12 cellular contexts compared by ENCODE assay signal in the genomic region with DNA sequence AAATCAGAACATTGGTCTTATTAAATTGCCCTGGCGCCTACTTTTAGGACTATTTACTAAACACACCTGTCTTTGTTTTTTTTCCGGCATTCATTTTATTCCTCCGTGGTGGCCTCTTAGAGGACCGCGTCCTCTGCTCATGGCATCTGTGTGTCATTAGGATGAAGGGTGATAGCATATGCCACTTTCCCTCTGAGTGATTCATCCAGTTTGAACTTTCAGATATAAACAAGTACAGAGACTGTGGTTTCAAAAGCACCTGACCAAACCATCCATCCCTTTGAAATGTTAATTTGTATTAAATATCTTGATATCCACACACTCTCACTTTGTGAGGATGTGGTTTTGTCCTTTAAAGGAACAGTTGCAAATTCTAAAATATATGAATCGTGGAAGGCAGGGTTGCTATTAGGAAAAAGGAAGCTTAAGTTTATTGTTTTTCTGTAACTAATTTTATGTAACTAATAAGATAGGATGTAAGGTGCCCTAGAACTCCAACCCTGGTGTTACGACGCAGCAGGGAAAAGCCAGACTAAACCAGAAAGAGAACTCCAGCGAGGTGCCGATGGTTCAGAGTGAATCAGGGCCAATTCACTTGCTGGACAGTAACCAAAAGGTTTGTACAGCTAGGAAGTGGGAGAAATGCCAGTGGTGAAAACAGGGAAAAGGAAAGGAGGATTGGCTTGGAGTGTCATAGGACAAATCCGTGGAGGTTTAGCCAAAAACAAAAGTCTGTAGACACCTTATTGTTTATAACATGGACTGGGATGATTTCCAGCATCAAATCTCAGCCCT.
DNase-seq lines count a peak whose midpoint lies in the region; ATAC-seq and TF ChIP-seq lines count a peak whose summit lies in the region.
"Had no signal": no experiment of that assay in that cellular context is flagged by ENCODE, and none has a peak within 500 bp of the region (broad histone marks: within the 10 kb centered on the region; RNA-seq: fewer than 3 reads in every experiment).

No MANE protein-coding gene starts in this region.

- no peaks in the 10 kb centered on the region for H3K27me3 Mint-ChIP-seq in CD8-positive, alpha-beta T cell (ENCODE audit: low read depth)
- H3K27me3 Mint-ChIP-seq in immature natural killer cell (ENCODE audit: low read depth in 3 of 3): peaks cover 0 to 1% (median 0%) of the 10 kb centered on the region in 3 donors

- H3K4me1 Mint-ChIP-seq in CD8-positive, alpha-beta T cell (ENCODE audit: low read depth): peaks cover 21% of the 10 kb centered on the region
- peaks cover 13 to 23% of the 10 kb centered on the region in 2 donors for H3K4me1 Mint-ChIP-seq in immature natural killer cell

- peaks cover 4% of the 10 kb centered on the region for H3K4me1 ChIP-seq in CD8-positive, alpha-beta T cell (ENCODE audit: insufficient read depth, low read length)
- peaks cover 17% of the 10 kb centered on the region in 2 donors for H3K4me1 ChIP-seq in adrenal gland (replicated peaks in 1 of 2)
- peaks cover 31% of the 10 kb centered on the region for H3K4me1 ChIP-seq in A673 (ENCODE audit: insufficient read depth, low read length, poor library complexity, severe bottlenecking)

- TF ChIP-seq POLR2A in adrenal gland (IDR thresholded peaks at IDR 0.05): peak in 1 of 2 donors; percentile 36

- no peaks in the 10 kb centered on the region for H3K36me3 ChIP-seq in CD8-positive, alpha-beta T cell (ENCODE audit: insufficient read depth, low read length)
- H3K36me3 ChIP-seq in adrenal gland (replicated peaks in 1 of 2) (no peaks in the 10 kb centered on the region), A673 (ENCODE audit: insufficient read depth, low read length, poor library complexity, severe bottlenecking) (no peaks in the 10 kb centered on the region)

- no peak for TF ChIP-seq CTCF in CD8-positive, alpha-beta T cell (IDR thresholded peaks at IDR 0.05)
- TF ChIP-seq CTCF in adrenal gland (IDR thresholded peaks at IDR 0.05) (no peak), A673 (conservative IDR thresholded peaks at IDR 0.05; ENCODE audit: low read depth, low read length) (no peak)

- H3K36me3 Mint-ChIP-seq in CD8-positive, alpha-beta T cell: peaks cover 4% of the 10 kb centered on the region
- peaks cover 0 to 4% (median 4%) of the 10 kb centered on the region in 3 donors for H3K36me3 Mint-ChIP-seq in immature natural killer cell

- H3K27ac ChIP-seq in CD8-positive, alpha-beta T cell (ENCODE audit: low read depth, low read length): no peak overlapping the region
- H3K27ac ChIP-seq in adrenal gland: peak overlapping the region; percentile 4 to 87 (median 66)
- no peak overlapping the region for H3K27ac ChIP-seq in A673 (ENCODE audit: low read depth, low read length, poor library complexity, severe bottlenecking)
- H3K27ac ChIP-seq: HL-60 had no signal

- no peaks in the 10 kb centered on the region for H3K27me3 ChIP-seq in CD8-positive, alpha-beta T cell (ENCODE audit: insufficient read depth, low read length)
- H3K27me3 ChIP-seq in adrenal gland (no peaks in the 10 kb centered on the region), A673 (replicated peaks; ENCODE audit: insufficient read depth, low read depth, low read length, poor library complexity) (no peaks in the 10 kb centered on the region)

- POLR2A ChIA-PET in CD8-positive, alpha-beta T cell (lab: Charles Lee): no interaction called here
- POLR2A ChIA-PET in A673 (lab: Charles Lee; ENCODE audit: low non-redundant PET): no interaction called here

- intact Hi-C loops in CD8-positive, alpha-beta T cell (cut with DNase I, micrococcal nuclease): no loop called here
- intact Hi-C loops in adrenal gland (cut with DNase I): no loop called here
- intact Hi-C loops in A673 (cut with micrococcal nuclease; ENCODE audit: unreplicated experiment): no loop called here

- DNase-seq in CD8-positive, alpha-beta T cell: no peak
- DNase-seq in adrenal gland: peak; percentile 60 to 80 (median 73)
- peak; percentile 4 to 8 (median 5) for DNase-seq in immature natural killer cell
- no peak for DNase-seq in anterior cingulate cortex (lab: John Stamatoyannopoulos, UW)
- no peak for DNase-seq in NCI-H69 (lab: John Stamatoyannopoulos, UW)
- no peak for DNase-seq in A673 (ENCODE audit: low spot score)
- DNase-seq: activated CD4-positive, alpha-beta T cell treated with anti-CD3 and anti-CD28 coated beads, Interleukin-2, amount 50 U/mL, for 4 hours; GF-D8; NK-92 treated with Interleukin-12 subunit alpha and Interleukin-12 subunit beta, amount 100 ng/mL, for 24 hours had no signal

- BruUV-seq in A673 (replicated peaks; lab: Mats Ljungman, UMichigan): no TSS peak

- H3K27ac Mint-ChIP-seq in CD8-positive, alpha-beta T cell: no peak overlapping the region
- H3K27ac Mint-ChIP-seq in immature natural killer cell: peak overlapping the region in 3 of 6 donors; percentile 22 to 60 (median 59)

- peak; percentile 33 for ATAC-seq in CD8-positive, alpha-beta T cell
- ATAC-seq in HG03354 (IDR thresholded peaks at IDR 0.05; ENCODE audit: poor library complexity, severe bottlenecking, unreplicated experiment): peak; percentile 26
- ATAC-seq in GM19351 (IDR thresholded peaks at IDR 0.05; ENCODE audit: unreplicated experiment): no peak

- no peaks in the 10 kb centered on the region for H3K9me3 Mint-ChIP-seq in CD8-positive, alpha-beta T cell
- no peaks in the 10 kb centered on the region for H3K9me3 Mint-ChIP-seq in immature natural killer cell

- no peaks in the 10 kb centered on the region for H3K9me3 ChIP-seq in CD8-positive, alpha-beta T cell (ENCODE audit: low read length)
- no peaks in the 10 kb centered on the region for H3K9me3 ChIP-seq in adrenal gland (replicated peaks in 1 of 3)
- H3K9me3 ChIP-seq in A673 (ENCODE audit: low read depth, low read length, poor library complexity, severe bottlenecking): no peaks in the 10 kb centered on the region

- 35 to 45% (median 38%) methylated on average over 11 of the region's 11 CpGs for WGBS in adrenal gland, 4 donors

- no peak overlapping the region for H3K4me3 ChIP-seq in CD8-positive, alpha-beta T cell (ENCODE audit: low read depth, low read length)
- no peak overlapping the region for H3K4me3 ChIP-seq in adrenal gland
- no peak overlapping the region for H3K4me3 ChIP-seq in A673 (ENCODE audit: low read depth, low read length, poor library complexity, severe bottlenecking)

- H3K4me3 Mint-ChIP-seq in CD8-positive, alpha-beta T cell: no peak overlapping the region
- H3K4me3 Mint-ChIP-seq in immature natural killer cell: peak overlapping the region in 1 of 5 donors; percentile 55

- CTCF ChIA-PET in CD8-positive, alpha-beta T cell (lab: Charles Lee): interaction anchor here (1.4 kb wide), 1 partner anchor 11 kb away, joined by 4 read pairs; no protein-coding TSS in a partner anchor
- CTCF ChIA-PET in A673 (lab: Charles Lee): no interaction called here

Comparison
In these comparisons a context has a peak if more than half of its experiments do, and no peak if none do; other contexts are left out.
1. DNase-seq: peak in adrenal gland (7 of 7) and immature natural killer cell (3 of 3); none in CD8-positive, alpha-beta T cell (0 of 7), anterior cingulate cortex (0 of 58), NCI-H69 (single experiment) and A673 (single experiment).
2. H3K27ac ChIP-seq: peak in adrenal gland (5 of 5); none in CD8-positive, alpha-beta T cell (single experiment) and A673 (single experiment).